In the genomic region with DNA sequence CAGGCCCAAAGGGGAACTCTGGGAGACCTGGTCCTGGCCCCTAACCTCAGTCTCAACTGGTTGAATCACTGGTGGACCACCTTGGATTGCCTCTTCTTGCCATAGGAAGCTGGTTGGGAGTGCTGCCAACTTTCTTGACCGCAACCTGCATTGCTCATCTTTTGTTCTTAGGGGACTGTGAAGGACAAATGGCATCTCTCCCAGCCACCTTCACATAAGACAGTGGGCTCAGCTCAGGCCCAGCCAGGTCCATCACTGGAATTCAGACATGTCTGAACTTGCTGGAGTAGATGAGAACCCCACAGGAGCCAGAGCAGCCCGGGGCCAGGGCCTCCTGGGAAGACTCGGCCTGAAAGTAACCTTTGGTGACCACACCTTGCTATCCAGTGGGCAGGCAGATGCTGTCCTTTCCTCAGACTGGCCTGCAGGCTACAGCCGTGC, we compare ENCODE assay signal across 14 cellular contexts. TPM values are rescaled to one million over a fixed set of nuclear protein-coding genes. Genes with fewer than 3 reads are reported as not detected.
DNase-seq lines count a peak whose midpoint lies in the region; ATAC-seq and TF ChIP-seq lines count a peak whose summit lies in the region.
"Had no signal": no experiment of that assay in that cellular context is flagged by ENCODE, and none has a peak within 500 bp of the region (broad histone marks: within the 10 kb centered on the region; RNA-seq: fewer than 3 reads in every experiment).

No MANE protein-coding gene starts in this region.

- no peaks in the 10 kb centered on the region for H3K79me2 ChIP-seq in trophoblast cell (ENCODE audit: control insufficient read depth, insufficient read depth, low read length, poor library complexity)

- peak overlapping the region; percentile 72 for H3K14ac ChIP-seq in trophoblast cell (ENCODE audit: low read length)

- H2BK5ac ChIP-seq in trophoblast cell (ENCODE audit: low read depth, low read length, poor library complexity), result peak overlapping the region; percentile 56

- peak overlapping the region; percentile 75 for H4K91ac ChIP-seq in trophoblast cell (ENCODE audit: low read depth, low read length)

- H2BK12ac ChIP-seq in trophoblast cell (ENCODE audit: low read length), result peak overlapping the region; percentile 58

- ATAC-seq in SK-N-SH treated with all-trans-retinoic acid at 6 μM for 48 hours, result no peak
- no peak for ATAC-seq in stimulated activated naive CD8-positive, alpha-beta T cell treated with anti-CD3 and anti-CD28 coated beads, Interleukin-15, Interleukin-2, amounts not matched to agents 100 U/mL and 50 U/mL, for 24 hours
- ATAC-seq: K562 had no signal

- H2AK5ac ChIP-seq in trophoblast cell (ENCODE audit: low read length), result no peak overlapping the region

- no peak overlapping the region for H3K23ac ChIP-seq in trophoblast cell (ENCODE audit: low read length)

- H3K4me1 ChIP-seq in trophoblast cell (ENCODE audit: control insufficient read depth in 1 of 2, insufficient read depth in 2 of 2, low read length in 2 of 2), result peaks cover 18 to 22% of the 10 kb centered on the region in 2 experiments

- H3K27ac ChIP-seq in epithelial cell of prostate (peak overlapping the region; percentile 58), trophoblast cell (ENCODE audit: low read depth, low read length) (no peak overlapping the region)
- H3K27ac ChIP-seq: SK-N-MC had no signal

- H3K4ac ChIP-seq in trophoblast cell (ENCODE audit: low read depth, low read length), result no peak overlapping the region

- no peak overlapping the region for H2AFZ ChIP-seq in trophoblast cell (ENCODE audit: insufficient read depth, low read length, poor library complexity)

- WGBS in trophoblast cell (ENCODE audit: extremely low coverage, insufficient coverage, insufficient read length), result no CpG with 5 or more reads among the region's 4 CpGs

- no peaks in the 10 kb centered on the region for H3K36me3 ChIP-seq in trophoblast cell (ENCODE audit: control insufficient read depth in 1 of 2, insufficient read depth in 2 of 2, low read length in 2 of 2)

- H4K8ac ChIP-seq in trophoblast cell (ENCODE audit: low read depth, low read length), result peak overlapping the region; percentile 25

- no peaks in the 10 kb centered on the region for H3K9me3 ChIP-seq in trophoblast cell (ENCODE audit: insufficient read depth, low read depth, low read length)

- no peak overlapping the region for H4K12ac ChIP-seq in trophoblast cell (ENCODE audit: low read depth, low read length)

- H3K18ac ChIP-seq in trophoblast cell (ENCODE audit: low read length), result no peak overlapping the region

- H3K27me3 ChIP-seq in trophoblast cell (ENCODE audit: insufficient read depth, low read length), result no peaks in the 10 kb centered on the region

- no peak overlapping the region for H3K9ac ChIP-seq in trophoblast cell (ENCODE audit: low read length)

- peaks cover 7% of the 10 kb centered on the region for H3K79me1 ChIP-seq in trophoblast cell (ENCODE audit: low read length)

- peak overlapping the region; percentile 77 for H2BK120ac ChIP-seq in trophoblast cell (ENCODE audit: insufficient read depth, low read length, poor library complexity)

- peak; percentile 97 for DNase-seq in HT1080 (ENCODE audit: low read depth)
- DNase-seq in epithelial cell of prostate (ENCODE audit: low read depth, low spot score), result peak; percentile 58
- peak; percentile 34 to 40 for DNase-seq in trophoblast cell
- DNase-seq in stimulated activated naive CD8-positive, alpha-beta T cell treated with anti-CD3 and anti-CD28 coated beads, Interleukin-15, Interleukin-2, amounts not matched to agents 100 U/mL and 50 U/mL, for 24 hours, result no peak
- no peak for DNase-seq in NCI-H446 (lab: John Stamatoyannopoulos, UW)
- DNase-seq in stimulated activated CD4-positive, alpha-beta T cell treated with anti-CD3 and anti-CD28 coated beads, Interleukin-12 subunit alpha, Interleukin-12 subunit beta, amount 100 ng/mL, for 4 hours, result no peak
- DNase-seq in activated CD8-positive, alpha-beta memory T cell treated with anti-CD3 and anti-CD28 coated beads, Interleukin-2, amount 50 U/mL, for 4 hours, result no peak
- DNase-seq: activated naive CD4-positive, alpha-beta T cell treated with anti-CD3 and anti-CD28 coated beads, Interleukin-2, amount 10 ng/mL, durations not matched to agents 7 days and 5 days; CD4-positive, CD25-positive, alpha-beta regulatory T cell; cerebellar nuclear complex; NCI-H2081 had no signal

- H3K4me3 ChIP-seq in trophoblast cell (ENCODE audit: low read depth, low read length), result no peak overlapping the region
- H3K4me3 ChIP-seq: K562, SK-N-MC had no signal

- H3K4me2 ChIP-seq in trophoblast cell (ENCODE audit: low read length), result no peak overlapping the region

TF ChIP-seq in SK-N-SH treated with all-trans-retinoic acid at 6 μM for 48 hours, 23 proteins besides CTCF, POLR2A, EP300 and RAD21:
- TF ChIP-seq ZC3H10 (CRISPR knock-in tag; IDR thresholded peaks at IDR 0.05) (no peak), OSR1 (CRISPR knock-in tag; IDR thresholded peaks at IDR 0.05) (peak; percentile 52; the same call in 1 of the 2 replicates), ZFP3 (CRISPR knock-in tag; IDR thresholded peaks at IDR 0.05) (0 out of 2 replicates have a peak, but pooled peaks have one; percentile 57), TOX (CRISPR knock-in tag; IDR thresholded peaks at IDR 0.05; ENCODE audit: borderline replicate concordance) (no peak), SNAI2 (CRISPR knock-in tag; IDR thresholded peaks at IDR 0.05) (no peak), CSDC2 (CRISPR knock-in tag; IDR thresholded peaks at IDR 0.05) (peak; percentile 81; the same call in 1 of the 2 replicates), TCF4 (CRISPR knock-in tag; IDR thresholded peaks at IDR 0.05; ENCODE audit: borderline replicate concordance) (no peak), RARB (CRISPR knock-in tag; IDR thresholded peaks at IDR 0.05) (no peak), GLIS3 (CRISPR knock-in tag; IDR thresholded peaks at IDR 0.05) (no peak), ZNF70 (CRISPR knock-in tag; IDR thresholded peaks at IDR 0.05) (no peak), ZNF8 (CRISPR knock-in tag; IDR thresholded peaks at IDR 0.05) (no peak), ISL1 (CRISPR knock-in tag; IDR thresholded peaks at IDR 0.05) (no peak), ARNTL (CRISPR knock-in tag; IDR thresholded peaks at IDR 0.05; ENCODE audit: borderline replicate concordance, low read depth) (no peak), PPARA (CRISPR knock-in tag; IDR thresholded peaks at IDR 0.05; ENCODE audit: borderline replicate concordance) (no peak)
- TF ChIP-seq, protein P1, sequence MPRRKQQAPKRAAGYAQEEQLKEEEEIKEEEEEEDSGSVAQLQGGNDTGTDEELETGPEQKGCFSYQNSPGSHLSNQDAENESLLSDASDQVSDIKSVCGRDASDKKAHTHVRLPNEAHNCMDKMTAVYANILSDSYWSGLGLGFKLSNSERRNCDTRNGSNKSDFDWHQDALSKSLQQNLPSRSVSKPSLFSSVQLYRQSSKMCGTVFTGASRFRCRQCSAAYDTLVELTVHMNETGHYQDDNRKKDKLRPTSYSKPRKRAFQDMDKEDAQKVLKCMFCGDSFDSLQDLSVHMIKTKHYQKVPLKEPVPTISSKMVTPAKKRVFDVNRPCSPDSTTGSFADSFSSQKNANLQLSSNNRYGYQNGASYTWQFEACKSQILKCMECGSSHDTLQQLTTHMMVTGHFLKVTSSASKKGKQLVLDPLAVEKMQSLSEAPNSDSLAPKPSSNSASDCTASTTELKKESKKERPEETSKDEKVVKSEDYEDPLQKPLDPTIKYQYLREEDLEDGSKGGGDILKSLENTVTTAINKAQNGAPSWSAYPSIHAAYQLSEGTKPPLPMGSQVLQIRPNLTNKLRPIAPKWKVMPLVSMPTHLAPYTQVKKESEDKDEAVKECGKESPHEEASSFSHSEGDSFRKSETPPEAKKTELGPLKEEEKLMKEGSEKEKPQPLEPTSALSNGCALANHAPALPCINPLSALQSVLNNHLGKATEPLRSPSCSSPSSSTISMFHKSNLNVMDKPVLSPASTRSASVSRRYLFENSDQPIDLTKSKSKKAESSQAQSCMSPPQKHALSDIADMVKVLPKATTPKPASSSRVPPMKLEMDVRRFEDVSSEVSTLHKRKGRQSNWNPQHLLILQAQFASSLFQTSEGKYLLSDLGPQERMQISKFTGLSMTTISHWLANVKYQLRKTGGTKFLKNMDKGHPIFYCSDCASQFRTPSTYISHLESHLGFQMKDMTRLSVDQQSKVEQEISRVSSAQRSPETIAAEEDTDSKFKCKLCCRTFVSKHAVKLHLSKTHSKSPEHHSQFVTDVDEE (CRISPR knock-in tag; IDR thresholded peaks at IDR 0.05), result no peak
- TF ChIP-seq, protein P2, sequence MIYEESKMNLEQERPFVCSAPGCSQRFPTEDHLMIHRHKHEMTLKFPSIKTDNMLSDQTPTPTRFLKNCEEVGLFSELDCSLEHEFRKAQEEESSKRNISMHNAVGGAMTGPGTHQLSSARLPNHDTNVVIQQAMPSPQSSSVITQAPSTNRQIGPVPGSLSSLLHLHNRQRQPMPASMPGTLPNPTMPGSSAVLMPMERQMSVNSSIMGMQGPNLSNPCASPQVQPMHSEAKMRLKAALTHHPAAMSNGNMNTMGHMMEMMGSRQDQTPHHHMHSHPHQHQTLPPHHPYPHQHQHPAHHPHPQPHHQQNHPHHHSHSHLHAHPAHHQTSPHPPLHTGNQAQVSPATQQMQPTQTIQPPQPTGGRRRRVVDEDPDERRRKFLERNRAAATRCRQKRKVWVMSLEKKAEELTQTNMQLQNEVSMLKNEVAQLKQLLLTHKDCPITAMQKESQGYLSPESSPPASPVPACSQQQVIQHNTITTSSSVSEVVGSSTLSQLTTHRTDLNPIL (CRISPR knock-in tag; IDR thresholded peaks at IDR 0.05; ENCODE audit: low read depth), result no peak
TF ChIP-seq in SK-N-SH treated with all-trans-retinoic acid at 6 μM for 48 hours: peak in this region for 3.

RNA-seq across cellular contexts. Expression of a gene that starts 18.8 kb away (rescaled TPM):
- total RNA-seq in HT1080 (2014; rRNA removed; shearing (Covaris generic)), result 2.8 and 3.2 TPM in 2 replicates
- 6.1 and 7.7 TPM in 2 replicates for polyA plus RNA-seq in HT1080 (2015; cell fraction: cytosol; rRNA removed)
- polyA plus RNA-seq in HT1080 (2015; cell fraction: nucleus; rRNA removed), result 10.8 and 12.4 TPM in 2 replicates
- polyA plus RNA-seq in trophoblast cell (2013), result 6.4 and 6.6 TPM in 2 replicates
- total RNA-seq: CD4-positive, CD25-positive, alpha-beta regulatory T cell had no signal

RNA-seq across cellular contexts. Expression of a gene that starts 35.8 kb away (rescaled TPM):
- 21.3 and 30.6 TPM in 2 replicates for total RNA-seq in HT1080 (2014; rRNA removed; shearing (Covaris generic))
- 18.9 and 24.2 TPM in 2 replicates for polyA plus RNA-seq in HT1080 (2015; cell fraction: cytosol; rRNA removed)
- 25.5 and 26.6 TPM in 2 replicates for polyA plus RNA-seq in HT1080 (2015; cell fraction: nucleus; rRNA removed)
- polyA plus RNA-seq in trophoblast cell (2013), result 23.5 and 25.5 TPM in 2 replicates

RNA-seq across cellular contexts. Expression of a gene that starts 35.9 kb away (rescaled TPM):
- 44.6 and 52.9 TPM in 2 replicates for total RNA-seq in HT1080 (2014; rRNA removed; shearing (Covaris generic))
- polyA plus RNA-seq in HT1080 (2015; cell fraction: cytosol; rRNA removed), result 72.1 and 80.2 TPM in 2 replicates
- 85.2 and 88.5 TPM in 2 replicates for polyA plus RNA-seq in HT1080 (2015; cell fraction: nucleus; rRNA removed)
- 17.6 and 18.4 TPM in 2 replicates for polyA plus RNA-seq in trophoblast cell (2013)

Comparison
In these comparisons a context has a peak if more than half of its experiments do, and no peak if none do; other contexts are left out.
1. DNase-seq: peak in HT1080 (single experiment), epithelial cell of prostate (single experiment) and trophoblast cell (2 of 2); none in stimulated activated naive CD8-positive, alpha-beta T cell treated with anti-CD3 and anti-CD28 coated beads, Interleukin-15, Interleukin-2, amounts not matched to agents 100 U/mL and 50 U/mL, for 24 hours (single experiment), NCI-H446 (0 of 2), stimulated activated CD4-positive, alpha-beta T cell treated with anti-CD3 and anti-CD28 coated beads, Interleukin-12 subunit alpha, Interleukin-12 subunit beta, amount 100 ng/mL, for 4 hours (single experiment) and activated CD8-positive, alpha-beta memory T cell treated with anti-CD3 and anti-CD28 coated beads, Interleukin-2, amount 50 U/mL, for 4 hours (single experiment).